In the genomic region with DNA sequence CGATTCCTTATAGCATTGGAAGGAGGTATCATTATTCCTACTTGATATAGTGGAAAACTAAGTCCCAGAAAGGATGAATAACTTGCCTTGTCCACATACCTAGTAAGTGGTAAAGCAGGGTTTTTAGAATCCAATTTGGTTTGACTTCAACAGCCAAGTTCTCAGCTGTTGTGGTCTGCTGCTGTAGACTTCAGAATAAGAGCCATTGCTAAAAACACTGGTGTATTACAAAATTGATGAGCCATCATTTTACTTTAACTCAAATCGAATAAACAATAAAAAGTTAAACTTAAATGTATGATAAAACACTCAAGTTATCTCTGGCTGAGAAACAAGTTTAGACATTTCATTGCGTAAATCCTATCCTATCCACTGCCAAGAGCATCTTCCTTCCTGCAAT, we compare ENCODE assay signal across 1 cellular context.
TF ChIP-seq lines count a peak whose summit lies in the region.

No MANE protein-coding gene starts in this region.

TF ChIP-seq in HepG2, 621 proteins besides CTCF, POLR2A, EP300 and RAD21 (continued from another document):
- TF ChIP-seq, protein P1, sequence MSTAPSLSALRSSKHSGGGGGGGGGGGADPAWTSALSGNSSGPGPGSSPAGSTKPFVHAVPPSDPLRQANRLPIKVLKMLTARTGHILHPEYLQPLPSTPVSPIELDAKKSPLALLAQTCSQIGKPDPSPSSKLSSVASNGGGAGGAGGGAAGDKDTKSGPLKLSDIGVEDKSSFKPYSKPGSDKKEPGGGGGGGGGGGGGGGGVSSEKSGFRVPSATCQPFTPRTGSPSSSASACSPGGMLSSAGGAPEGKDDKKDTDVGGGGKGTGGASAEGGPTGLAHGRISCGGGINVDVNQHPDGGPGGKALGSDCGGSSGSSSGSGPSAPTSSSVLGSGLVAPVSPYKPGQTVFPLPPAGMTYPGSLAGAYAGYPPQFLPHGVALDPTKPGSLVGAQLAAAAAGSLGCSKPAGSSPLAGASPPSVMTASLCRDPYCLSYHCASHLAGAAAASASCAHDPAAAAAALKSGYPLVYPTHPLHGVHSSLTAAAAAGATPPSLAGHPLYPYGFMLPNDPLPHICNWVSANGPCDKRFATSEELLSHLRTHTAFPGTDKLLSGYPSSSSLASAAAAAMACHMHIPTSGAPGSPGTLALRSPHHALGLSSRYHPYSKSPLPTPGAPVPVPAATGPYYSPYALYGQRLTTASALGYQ (CRISPR knock-in tag; IDR thresholded peaks at IDR 0.05), result no peak
